1 cellular context compared by ENCODE assay signal in the genomic region with DNA sequence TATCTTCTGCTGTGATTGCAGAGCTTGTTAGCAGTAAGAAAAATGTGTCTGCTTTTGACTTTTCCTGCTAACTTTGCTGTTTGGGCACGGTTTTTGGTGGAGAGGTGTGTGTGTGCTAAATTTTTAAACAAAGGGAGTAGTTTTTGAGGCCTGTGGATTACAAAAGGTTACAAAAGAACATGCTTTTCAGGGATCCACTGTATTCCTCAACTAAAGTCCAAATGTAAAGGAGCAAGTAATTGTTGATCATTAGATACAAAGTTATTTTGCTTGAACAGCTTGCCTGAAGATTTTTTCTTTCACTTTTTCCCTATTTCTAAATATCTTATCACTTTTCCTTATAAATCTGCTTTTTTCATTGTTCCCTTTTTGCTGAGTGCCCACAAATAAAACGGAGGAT.
TF ChIP-seq lines count a peak whose summit lies in the region.

No MANE protein-coding gene starts in this region.

TF ChIP-seq in H1, 55 proteins besides CTCF, POLR2A, EP300 and RAD21:
- TF ChIP-seq HDAC2 (IDR thresholded peaks at IDR 0.05; ENCODE audit: borderline replicate concordance in 1 of 2, low read depth in 2 of 2, low read length in 2 of 2) (no peak), CHD7 (IDR thresholded peaks at IDR 0.05; ENCODE audit: insufficient replicate concordance, low read length) (no peak), RBBP5 (IDR thresholded peaks at IDR 0.05; ENCODE audit: borderline replicate concordance, low read depth, low read length) (no peak), CTBP2 (IDR thresholded peaks at IDR 0.05; ENCODE audit: borderline replicate concordance, insufficient read depth, insufficient read length, low read length) (no peak), ZNF274 (IDR thresholded peaks at IDR 0.05; ENCODE audit: borderline replicate concordance, extremely low read depth, low read length) (no peak), SP2 (IDR thresholded peaks at IDR 0.05; ENCODE audit: low read length) (no peak), SP1 (IDR thresholded peaks at IDR 0.05; ENCODE audit: low read depth, low read length) (no peak), GTF2F1 (IDR thresholded peaks at IDR 0.05; ENCODE audit: borderline replicate concordance, low read depth, low read length) (no peak), KDM4A (IDR thresholded peaks at IDR 0.05; ENCODE audit: low read depth, low read length, severe bottlenecking) (no peak)
